Comparison of ENCODE assay signal across 1 cellular context in the genomic region with DNA sequence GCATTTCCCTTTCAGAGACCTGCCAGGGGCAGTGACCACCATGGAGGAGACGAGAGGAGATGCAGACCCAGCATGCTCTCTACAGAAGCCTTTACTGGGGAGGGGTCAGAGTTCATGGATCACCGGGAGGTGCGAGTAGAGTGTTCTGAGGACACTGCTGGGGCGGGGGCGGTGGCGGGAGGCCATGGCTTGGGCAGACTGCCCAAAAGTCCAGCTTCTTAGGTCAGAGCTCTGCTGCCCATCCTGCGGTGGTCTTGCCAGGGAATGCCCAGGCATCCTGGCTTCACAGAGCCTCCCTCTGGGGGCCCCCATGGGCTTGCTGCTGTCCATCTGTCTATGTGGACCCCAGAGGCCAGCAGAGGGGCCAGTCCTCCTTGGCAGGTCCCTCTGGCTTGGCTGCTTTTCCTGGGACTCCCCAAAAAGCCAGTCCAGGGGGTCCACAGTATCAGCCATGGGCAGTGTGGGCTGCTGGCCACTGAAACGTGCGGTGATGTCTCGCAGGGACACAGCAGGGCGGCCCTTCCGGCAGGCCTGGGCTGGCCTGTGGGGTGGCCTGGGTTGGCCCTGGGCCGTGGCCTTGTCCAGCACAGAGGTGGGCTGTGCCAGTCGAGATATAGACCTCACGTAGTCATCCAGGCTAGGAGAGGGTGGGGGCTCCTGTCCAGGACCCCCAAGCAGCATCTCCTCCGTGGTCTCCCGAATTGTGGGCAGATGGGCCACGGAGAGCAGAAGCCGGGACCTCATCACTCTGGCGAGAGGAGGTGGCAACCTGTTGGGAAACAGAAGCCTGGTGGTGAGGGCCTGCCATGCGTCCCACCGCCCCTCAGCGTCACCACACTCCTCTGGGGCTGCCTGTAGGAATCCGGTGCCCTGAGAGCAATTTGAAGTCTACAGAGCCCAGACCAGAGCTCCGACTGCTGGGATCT.
TF ChIP-seq lines count a peak whose summit lies in the region.

No MANE protein-coding gene starts in this region.

TF ChIP-seq in GM12878, 131 proteins besides CTCF, POLR2A, EP300 and RAD21:
- TF ChIP-seq BMI1 (IDR thresholded peaks at IDR 0.05; ENCODE audit: borderline replicate concordance) (no peak), YBX1 (IDR thresholded peaks at IDR 0.05) (no peak), NR2C1 (IDR thresholded peaks at IDR 0.05) (0 out of 2 replicates have a peak, but pooled peaks have one; percentile 8), TCF7 (IDR thresholded peaks at IDR 0.05; ENCODE audit: borderline replicate concordance) (no peak), BCL11A (IDR thresholded peaks at IDR 0.05; ENCODE audit: low read depth, low read length) (no peak), CHD2 (IDR thresholded peaks at IDR 0.05; ENCODE audit: borderline replicate concordance, low read depth, low read length) (no peak), SIX5 (IDR thresholded peaks at IDR 0.05; ENCODE audit: low read depth, low read length, severe bottlenecking) (no peak), EED (IDR thresholded peaks at IDR 0.05; ENCODE audit: low read depth) (no peak)
- TF ChIP-seq, protein P1, sequence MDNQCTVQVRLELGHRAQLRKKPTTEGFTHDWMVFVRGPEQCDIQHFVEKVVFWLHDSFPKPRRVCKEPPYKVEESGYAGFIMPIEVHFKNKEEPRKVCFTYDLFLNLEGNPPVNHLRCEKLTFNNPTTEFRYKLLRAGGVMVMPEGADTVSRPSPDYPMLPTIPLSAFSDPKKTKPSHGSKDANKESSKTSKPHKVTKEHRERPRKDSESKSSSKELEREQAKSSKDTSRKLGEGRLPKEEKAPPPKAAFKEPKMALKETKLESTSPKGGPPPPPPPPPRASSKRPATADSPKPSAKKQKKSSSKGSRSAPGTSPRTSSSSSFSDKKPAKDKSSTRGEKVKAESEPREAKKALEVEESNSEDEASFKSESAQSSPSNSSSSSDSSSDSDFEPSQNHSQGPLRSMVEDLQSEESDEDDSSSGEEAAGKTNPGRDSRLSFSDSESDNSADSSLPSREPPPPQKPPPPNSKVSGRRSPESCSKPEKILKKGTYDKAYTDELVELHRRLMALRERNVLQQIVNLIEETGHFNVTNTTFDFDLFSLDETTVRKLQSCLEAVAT (IDR thresholded peaks at IDR 0.05), result 0 out of 2 replicates have a peak, but pooled peaks have one; percentile 42
